ENCODE assay signal across 1 cellular context in the genomic region with DNA sequence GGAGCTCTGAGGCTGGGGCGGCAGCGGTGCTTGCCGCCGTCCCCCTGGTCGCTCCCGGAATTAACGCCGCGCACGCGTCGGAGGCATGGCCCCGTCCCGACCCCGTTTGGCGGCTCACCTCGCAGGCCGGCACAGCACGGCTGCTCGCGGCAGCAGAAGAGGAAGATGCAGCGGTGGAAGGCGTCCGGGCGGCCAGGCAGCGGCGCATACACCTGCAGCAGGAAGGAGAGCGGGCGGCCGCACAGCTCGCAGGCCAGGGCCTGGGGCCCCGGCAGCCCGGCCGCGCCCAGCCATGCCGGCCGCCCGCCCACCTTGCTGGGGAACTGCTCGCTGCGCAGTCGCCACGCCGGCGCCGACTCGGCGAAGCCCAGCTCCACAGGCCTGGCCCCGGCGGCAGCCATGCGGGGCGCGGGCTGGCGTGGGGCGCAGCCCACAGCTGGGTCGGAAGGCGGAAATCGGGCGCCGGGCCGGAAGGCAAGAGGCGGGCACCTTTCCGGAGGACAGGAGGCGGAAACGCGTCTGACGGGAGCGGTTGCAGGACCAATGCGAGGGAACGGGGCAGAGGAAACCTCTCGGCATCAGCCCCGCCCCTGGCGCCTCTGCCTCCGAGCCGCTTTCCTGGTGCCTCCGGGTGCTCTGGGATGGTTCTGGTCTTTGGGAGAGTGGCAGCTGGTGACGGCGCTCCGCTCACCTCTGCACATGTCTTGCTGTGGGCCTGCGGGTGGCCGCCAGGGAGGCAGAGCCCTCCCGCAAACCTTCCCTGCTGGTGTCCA.
TF ChIP-seq lines count a peak whose summit lies in the region.

A gene with protein sequence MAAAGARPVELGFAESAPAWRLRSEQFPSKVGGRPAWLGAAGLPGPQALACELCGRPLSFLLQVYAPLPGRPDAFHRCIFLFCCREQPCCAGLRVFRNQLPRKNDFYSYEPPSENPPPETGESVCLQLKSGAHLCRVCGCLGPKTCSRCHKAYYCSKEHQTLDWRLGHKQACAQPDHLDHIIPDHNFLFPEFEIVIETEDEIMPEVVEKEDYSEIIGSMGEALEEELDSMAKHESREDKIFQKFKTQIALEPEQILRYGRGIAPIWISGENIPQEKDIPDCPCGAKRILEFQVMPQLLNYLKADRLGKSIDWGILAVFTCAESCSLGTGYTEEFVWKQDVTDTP (minus strand): TSS at position 457 of the 773 bp plus-strand sequence. CDS start 56 bp downstream, at position 401.

TF ChIP-seq in HepG2, 621 proteins besides CTCF, POLR2A, EP300 and RAD21 (continued from another document and continues in another):
- TF ChIP-seq, protein P1, sequence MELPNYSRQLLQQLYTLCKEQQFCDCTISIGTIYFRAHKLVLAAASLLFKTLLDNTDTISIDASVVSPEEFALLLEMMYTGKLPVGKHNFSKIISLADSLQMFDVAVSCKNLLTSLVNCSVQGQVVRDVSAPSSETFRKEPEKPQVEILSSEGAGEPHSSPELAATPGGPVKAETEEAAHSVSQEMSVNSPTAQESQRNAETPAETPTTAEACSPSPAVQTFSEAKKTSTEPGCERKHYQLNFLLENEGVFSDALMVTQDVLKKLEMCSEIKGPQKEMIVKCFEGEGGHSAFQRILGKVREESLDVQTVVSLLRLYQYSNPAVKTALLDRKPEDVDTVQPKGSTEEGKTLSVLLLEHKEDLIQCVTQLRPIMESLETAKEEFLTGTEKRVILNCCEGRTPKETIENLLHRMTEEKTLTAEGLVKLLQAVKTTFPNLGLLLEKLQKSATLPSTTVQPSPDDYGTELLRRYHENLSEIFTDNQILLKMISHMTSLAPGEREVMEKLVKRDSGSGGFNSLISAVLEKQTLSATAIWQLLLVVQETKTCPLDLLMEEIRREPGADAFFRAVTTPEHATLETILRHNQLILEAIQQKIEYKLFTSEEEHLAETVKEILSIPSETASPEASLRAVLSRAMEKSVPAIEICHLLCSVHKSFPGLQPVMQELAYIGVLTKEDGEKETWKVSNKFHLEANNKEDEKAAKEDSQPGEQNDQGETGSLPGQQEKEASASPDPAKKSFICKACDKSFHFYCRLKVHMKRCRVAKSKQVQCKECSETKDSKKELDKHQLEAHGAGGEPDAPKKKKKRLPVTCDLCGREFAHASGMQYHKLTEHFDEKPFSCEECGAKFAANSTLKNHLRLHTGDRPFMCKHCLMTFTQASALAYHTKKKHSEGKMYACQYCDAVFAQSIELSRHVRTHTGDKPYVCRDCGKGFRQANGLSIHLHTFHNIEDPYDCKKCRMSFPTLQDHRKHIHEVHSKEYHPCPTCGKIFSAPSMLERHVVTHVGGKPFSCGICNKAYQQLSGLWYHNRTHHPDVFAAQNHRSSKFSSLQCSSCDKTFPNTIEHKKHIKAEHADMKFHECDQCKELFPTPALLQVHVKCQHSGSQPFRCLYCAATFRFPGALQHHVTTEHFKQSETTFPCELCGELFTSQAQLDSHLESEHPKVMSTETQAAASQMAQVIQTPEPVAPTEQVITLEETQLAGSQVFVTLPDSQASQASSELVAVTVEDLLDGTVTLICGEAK (IDR thresholded peaks at IDR 0.05): peak; percentile 81
- TF ChIP-seq, protein P1 (CRISPR knock-in tag; IDR thresholded peaks at IDR 0.05): peak; percentile 67; the same call in 1 of the 2 replicates
- TF ChIP-seq TIGD3 (CRISPR knock-in tag; IDR thresholded peaks at IDR 0.05; ENCODE audit: borderline replicate concordance): no peak; the same call in 1 of the 2 replicates
- peak; percentile 82; the same call in 1 of the 2 replicates for TF ChIP-seq PRDM4 (CRISPR knock-in tag; IDR thresholded peaks at IDR 0.05; ENCODE audit: borderline replicate concordance)
- no peak for TF ChIP-seq PRPF4 (IDR thresholded peaks at IDR 0.05; ENCODE audit: low read depth, low read length, poor library complexity, severe bottlenecking)
- peak; percentile 92 for TF ChIP-seq KMT2A (CRISPR knock-in tag; IDR thresholded peaks at IDR 0.05)
- TF ChIP-seq, protein P2, sequence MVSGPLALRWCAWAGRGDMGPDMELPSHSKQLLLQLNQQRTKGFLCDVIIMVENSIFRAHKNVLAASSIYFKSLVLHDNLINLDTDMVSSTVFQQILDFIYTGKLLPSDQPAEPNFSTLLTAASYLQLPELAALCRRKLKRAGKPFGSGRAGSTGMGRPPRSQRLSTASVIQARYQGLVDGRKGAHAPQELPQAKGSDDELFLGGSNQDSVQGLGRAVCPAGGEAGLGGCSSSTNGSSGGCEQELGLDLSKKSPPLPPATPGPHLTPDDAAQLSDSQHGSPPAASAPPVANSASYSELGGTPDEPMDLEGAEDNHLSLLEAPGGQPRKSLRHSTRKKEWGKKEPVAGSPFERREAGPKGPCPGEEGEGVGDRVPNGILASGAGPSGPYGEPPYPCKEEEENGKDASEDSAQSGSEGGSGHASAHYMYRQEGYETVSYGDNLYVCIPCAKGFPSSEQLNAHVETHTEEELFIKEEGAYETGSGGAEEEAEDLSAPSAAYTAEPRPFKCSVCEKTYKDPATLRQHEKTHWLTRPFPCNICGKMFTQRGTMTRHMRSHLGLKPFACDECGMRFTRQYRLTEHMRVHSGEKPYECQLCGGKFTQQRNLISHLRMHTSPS (CRISPR knock-in tag; IDR thresholded peaks at IDR 0.05; ENCODE audit: low read depth): peak; percentile 35; the same call in 1 of the 2 replicates
- no peak; the same call in 1 of the 2 replicates for TF ChIP-seq KLF11 (CRISPR knock-in tag; IDR thresholded peaks at IDR 0.05)
- TF ChIP-seq ZFX (CRISPR knock-in tag; IDR thresholded peaks at IDR 0.05; ENCODE audit: low read depth): peak; percentile 97
- TF ChIP-seq ZNF460 (CRISPR knock-in tag; IDR thresholded peaks at IDR 0.05; ENCODE audit: borderline replicate concordance): no peak
- TF ChIP-seq ZKSCAN5 (CRISPR knock-in tag; IDR thresholded peaks at IDR 0.05): no peak
- TF ChIP-seq, protein P3, sequence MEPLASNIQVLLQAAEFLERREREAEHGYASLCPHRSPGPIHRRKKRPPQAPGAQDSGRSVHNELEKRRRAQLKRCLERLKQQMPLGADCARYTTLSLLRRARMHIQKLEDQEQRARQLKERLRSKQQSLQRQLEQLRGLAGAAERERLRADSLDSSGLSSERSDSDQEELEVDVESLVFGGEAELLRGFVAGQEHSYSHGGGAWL (CRISPR knock-in tag; IDR thresholded peaks at IDR 0.05): 0 out of 2 replicates have a peak, but pooled peaks have one; percentile 46
- TF ChIP-seq U2AF2 (IDR thresholded peaks at IDR 0.05; ENCODE audit: low read depth, low read length): peak; percentile 55; the same call in 1 of the 2 replicates
- 0 out of 2 replicates have a peak, but pooled peaks have one; percentile 46 for TF ChIP-seq ARHGAP35 (CRISPR knock-in tag; IDR thresholded peaks at IDR 0.05; ENCODE audit: borderline replicate concordance)
- TF ChIP-seq, protein P4, sequence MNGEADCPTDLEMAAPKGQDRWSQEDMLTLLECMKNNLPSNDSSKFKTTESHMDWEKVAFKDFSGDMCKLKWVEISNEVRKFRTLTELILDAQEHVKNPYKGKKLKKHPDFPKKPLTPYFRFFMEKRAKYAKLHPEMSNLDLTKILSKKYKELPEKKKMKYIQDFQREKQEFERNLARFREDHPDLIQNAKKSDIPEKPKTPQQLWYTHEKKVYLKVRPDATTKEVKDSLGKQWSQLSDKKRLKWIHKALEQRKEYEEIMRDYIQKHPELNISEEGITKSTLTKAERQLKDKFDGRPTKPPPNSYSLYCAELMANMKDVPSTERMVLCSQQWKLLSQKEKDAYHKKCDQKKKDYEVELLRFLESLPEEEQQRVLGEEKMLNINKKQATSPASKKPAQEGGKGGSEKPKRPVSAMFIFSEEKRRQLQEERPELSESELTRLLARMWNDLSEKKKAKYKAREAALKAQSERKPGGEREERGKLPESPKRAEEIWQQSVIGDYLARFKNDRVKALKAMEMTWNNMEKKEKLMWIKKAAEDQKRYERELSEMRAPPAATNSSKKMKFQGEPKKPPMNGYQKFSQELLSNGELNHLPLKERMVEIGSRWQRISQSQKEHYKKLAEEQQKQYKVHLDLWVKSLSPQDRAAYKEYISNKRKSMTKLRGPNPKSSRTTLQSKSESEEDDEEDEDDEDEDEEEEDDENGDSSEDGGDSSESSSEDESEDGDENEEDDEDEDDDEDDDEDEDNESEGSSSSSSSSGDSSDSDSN (CRISPR knock-in tag; IDR thresholded peaks at IDR 0.05): peak; percentile 97
- no peak for TF ChIP-seq NCOA2 (CRISPR knock-in tag; IDR thresholded peaks at IDR 0.05)
- peak; percentile 53; the same call in 1 of the 2 replicates for TF ChIP-seq HOMEZ (CRISPR knock-in tag; IDR thresholded peaks at IDR 0.05; ENCODE audit: low read depth)
- TF ChIP-seq ZNF253 (CRISPR knock-in tag; IDR thresholded peaks at IDR 0.05; ENCODE audit: borderline replicate concordance): no peak
- no peak for TF ChIP-seq ZNF570 (CRISPR knock-in tag; IDR thresholded peaks at IDR 0.05; ENCODE audit: borderline replicate concordance)
- TF ChIP-seq TFE3 (CRISPR knock-in tag; IDR thresholded peaks at IDR 0.05): 0 out of 2 replicates have a peak, but pooled peaks have one; percentile 10
- TF ChIP-seq TAF1 (CRISPR knock-in tag; IDR thresholded peaks at IDR 0.05): peak; percentile 72; the same call in 1 of the 2 replicates
- no peak for TF ChIP-seq AHR (CRISPR knock-in tag; IDR thresholded peaks at IDR 0.05)
- peak; percentile 92 for TF ChIP-seq MYC (CRISPR knock-in tag; IDR thresholded peaks at IDR 0.05; ENCODE audit: borderline replicate concordance)
- TF ChIP-seq HDAC6 (IDR thresholded peaks at IDR 0.05; ENCODE audit: low read depth, low read length): no peak
- TF ChIP-seq ZNF282 (IDR thresholded peaks at IDR 0.05; ENCODE audit: partially characterized antibody): no peak
- peak; percentile 96 for TF ChIP-seq ZFP90 (CRISPR knock-in tag; IDR thresholded peaks at IDR 0.05; ENCODE audit: borderline replicate concordance)
- peak; percentile 62; the same call in 1 of the 2 replicates for TF ChIP-seq HCFC1 (IDR thresholded peaks at IDR 0.05; ENCODE audit: low read depth, low read length)
